Comparison of ENCODE assay signal across 1 cellular context in genomic region chr1:11806307-11806936, GRCh38.
TF ChIP-seq lines count a peak whose summit lies in the region.

No MANE protein-coding gene starts in this region.

TF ChIP-seq in K562, 482 proteins besides CTCF, POLR2A, EP300 and RAD21 (continued from another document and continues in another):
- TF ChIP-seq HINFP (tag; conservative IDR thresholded peaks at IDR 0.05; ENCODE audit: low read depth) = no peak; the same call in 1 of the 2 replicates
- no peak for TF ChIP-seq STAT6 (CRISPR knock-in tag; IDR thresholded peaks at IDR 0.05)
- no peak for TF ChIP-seq ZMIZ1 (IDR thresholded peaks at IDR 0.05; ENCODE audit: low read depth in 2 of 2, low read length in 2 of 2)
- no peak for TF ChIP-seq EP400 (IDR thresholded peaks at IDR 0.05)
- TF ChIP-seq NFATC3 (IDR thresholded peaks at IDR 0.05) = no peak
- TF ChIP-seq ZEB2 (IDR thresholded peaks at IDR 0.05) = no peak
- no peak for TF ChIP-seq MTA3 (IDR thresholded peaks at IDR 0.05; ENCODE audit: borderline replicate concordance)
- TF ChIP-seq MAFK (IDR thresholded peaks at IDR 0.05; ENCODE audit: low read length) = no peak
- no peak for TF ChIP-seq ZNF408 (CRISPR knock-in tag; IDR thresholded peaks at IDR 0.05; ENCODE audit: low read depth)
- TF ChIP-seq SRF (CRISPR knock-in tag; IDR thresholded peaks at IDR 0.05) = no peak
- TF ChIP-seq ZNF224 (CRISPR knock-in tag; IDR thresholded peaks at IDR 0.05) = no peak
- peak; percentile 6 to 47; a peak in 3 of 4 replicates for TF ChIP-seq MAZ (CRISPR knock-in tag; conservative IDR thresholded peaks at IDR 0.05 in 1 of 2, IDR thresholded peaks at IDR 0.05 in 1 of 2)
- TF ChIP-seq ZNF76 (CRISPR knock-in tag; IDR thresholded peaks at IDR 0.05; ENCODE audit: borderline replicate concordance) = no peak
- no peak for TF ChIP-seq KDM5B (IDR thresholded peaks at IDR 0.05; ENCODE audit: insufficient replicate concordance, low read depth, low read length)
- TF ChIP-seq GTF2B (IDR thresholded peaks at IDR 0.05; ENCODE audit: extremely low read depth, insufficient read length) = no peak
- TF ChIP-seq HDAC1 (IDR thresholded peaks at IDR 0.05) = no peak
- no peak for TF ChIP-seq MAFG (tag; conservative IDR thresholded peaks at IDR 0.05)
- TF ChIP-seq KHSRP (IDR thresholded peaks at IDR 0.05) = no peak
- no peak for TF ChIP-seq SMAD4 (CRISPR knock-in tag; conservative IDR thresholded peaks at IDR 0.05)
- TF ChIP-seq NCOA2 (IDR thresholded peaks at IDR 0.05; ENCODE audit: partially characterized antibody in 2 of 2) = no peak
- no peak for TF ChIP-seq ATF3 (IDR thresholded peaks at IDR 0.05)
- no peak for TF ChIP-seq ATF3 (CRISPR knock-in tag; conservative IDR thresholded peaks at IDR 0.05)
- TF ChIP-seq RBM17 (IDR thresholded peaks at IDR 0.05; ENCODE audit: borderline replicate concordance, low read depth, low read length) = no peak
- TF ChIP-seq ZHX1 (conservative IDR thresholded peaks at IDR 0.05; ENCODE audit: low read length) = no peak
- no peak for TF ChIP-seq BDP1 (IDR thresholded peaks at IDR 0.05; ENCODE audit: insufficient read depth, insufficient read length)
- no peak for TF ChIP-seq SAFB (IDR thresholded peaks at IDR 0.05; ENCODE audit: borderline replicate concordance, low read depth, low read length)
- no peak; the same call in 1 of the 2 replicates for TF ChIP-seq CEBPG (CRISPR knock-in tag; IDR thresholded peaks at IDR 0.05)
- TF ChIP-seq CEBPG (tag; conservative IDR thresholded peaks at IDR 0.05 in 1 of 2, IDR thresholded peaks at IDR 0.05 in 1 of 2) = no peak
- TF ChIP-seq ATF1 (CRISPR knock-in tag; IDR thresholded peaks at IDR 0.05) = no peak
- peak; percentile 90 for TF ChIP-seq ATF1 (tag; IDR thresholded peaks at IDR 0.05)
- TF ChIP-seq BCOR (IDR thresholded peaks at IDR 0.05) = 0 out of 2 replicates have a peak, but pooled peaks have one; percentile 33
- TF ChIP-seq FOXJ2 (tag; IDR thresholded peaks at IDR 0.05) = peak; percentile 60
- TF ChIP-seq CEBPB (tag; IDR thresholded peaks at IDR 0.05) = no peak
- peak in 1 of 3 experiments; percentile 34; a peak in 1 of 6 replicates for TF ChIP-seq ZBTB11 (CRISPR knock-in tag; IDR thresholded peaks at IDR 0.05)
- no peak for TF ChIP-seq ZNF121 (CRISPR knock-in tag; conservative IDR thresholded peaks at IDR 0.05)
- TF ChIP-seq ARID3A (IDR thresholded peaks at IDR 0.05; ENCODE audit: borderline replicate concordance, low read depth, low read length) = no peak
- TF ChIP-seq ZNF347 (CRISPR knock-in tag; IDR thresholded peaks at IDR 0.05; ENCODE audit: low read depth) = no peak
- no peak for TF ChIP-seq HNRNPH1 (optimal IDR thresholded peaks at IDR 0.05; ENCODE audit: low read depth, low read length)
- no peak for TF ChIP-seq TSC22D4 (tag; IDR thresholded peaks at IDR 0.05)
- no peak for TF ChIP-seq BACH1 (tag; IDR thresholded peaks at IDR 0.05)
- TF ChIP-seq HNRNPL (IDR thresholded peaks at IDR 0.05; ENCODE audit: low read depth, low read length) = no peak
- no peak for TF ChIP-seq ZNF184 (CRISPR knock-in tag; IDR thresholded peaks at IDR 0.05)
- TF ChIP-seq PRDM10 (IDR thresholded peaks at IDR 0.05; ENCODE audit: partially characterized antibody) = no peak
- no peak; the same call in 1 of the 2 replicates for TF ChIP-seq CREB1 (IDR thresholded peaks at IDR 0.05)
- TF ChIP-seq CREB1 (CRISPR knock-in tag; IDR thresholded peaks at IDR 0.05) = no peak
- TF ChIP-seq RUNX1 (IDR thresholded peaks at IDR 0.05; ENCODE audit: low read depth) = no peak
